15 cellular contexts compared by ENCODE assay signal in genomic region chr19:21143428-21143827, GRCh38. TPM values are rescaled to one million over a fixed set of nuclear protein-coding genes. Genes with fewer than 3 reads are reported as not detected.
DNase-seq lines count a peak whose midpoint lies in the region; ATAC-seq, FAIRE-seq and TF ChIP-seq lines count a peak whose summit lies in the region.
"Had no signal": no experiment of that assay in that cellular context is flagged by ENCODE, and none has a peak within 500 bp of the region (broad histone marks: within the 10 kb centered on the region; RNA-seq: fewer than 3 reads in every experiment).

No MANE protein-coding gene starts in this region.

- no peak for TF ChIP-seq POLR2A in K562 (conservative IDR thresholded peaks at IDR 0.05)

- no peaks in the 10 kb centered on the region for H3K9me3 ChIP-seq in CD4-positive, alpha-beta T cell (ENCODE audit: control insufficient read depth, low read length)
- H3K9me3 ChIP-seq in HUES6 (ENCODE audit: control insufficient read depth, insufficient read depth, low read depth, low read length) = peaks cover 26% of the 10 kb centered on the region
- H3K9me3 ChIP-seq in K562 (replicated peaks; ENCODE audit: control insufficient read depth, insufficient read depth, low read depth, low read length) = no peaks in the 10 kb centered on the region
- H3K9me3 ChIP-seq: body of pancreas, prostate gland had no signal

- intact Hi-C loops in CD4-positive, alpha-beta T cell (cut with DNase I, micrococcal nuclease) = loop anchor here (5.0 to 10.0 kb wide), 5 partner anchors 121 to 711 kb away; partner anchors contain the start of genes ZNF430 (in 1 of the 2), ZNF66 (in 1 of the 2) and ZNF85 (in 1 of the 2)
- intact Hi-C loops in K562 (cut with micrococcal nuclease) = loop anchor here (5.0 kb wide), 2 partner anchors 61 to 121 kb away; partner anchors contain the start of genes ZNF430 and ZNF714

- H3K4me1 ChIP-seq in HUES6 (ENCODE audit: control insufficient read depth, insufficient read depth, low read length) = peaks cover 3% of the 10 kb centered on the region; the same call in 1 of the 2 replicates
- peaks cover 0 to 16% of the 10 kb centered on the region in 2 experiments; a peak in 3 of 5 replicates for H3K4me1 ChIP-seq in K562 (replicated peaks in 1 of 2; ENCODE audit: control insufficient read depth in 2 of 2, insufficient read depth in 2 of 2, low read length in 2 of 2)
- H3K4me1 ChIP-seq: prostate gland had no signal

- H3K27ac Mint-ChIP-seq in CD4-positive, alpha-beta T cell = peak overlapping the region; percentile 56
- peak overlapping the region in 7 of 10 donors; percentile 31 to 95 (median 53) for H3K27ac Mint-ChIP-seq in naive thymus-derived CD8-positive, alpha-beta T cell

- whole genome bisulfite sequencing in K562 (ENCODE audit: insufficient coverage, low coverage, missing lambda C conversion rate) = 53% methylated on average over 5 of the region's 5 CpGs

- TF ChIP-seq RAD21 in K562 (CRISPR knock-in tag; conservative IDR thresholded peaks at IDR 0.05 in 1 of 2, IDR thresholded peaks at IDR 0.05 in 1 of 2) = no peak

- no peak for ATAC-seq in CD4-positive, alpha-beta T cell (ENCODE audit: poor library complexity)
- ATAC-seq in K562 = no peak
- no peak for ATAC-seq in naive thymus-derived CD8-positive, alpha-beta T cell
- ATAC-seq in HG02938 (IDR thresholded peaks at IDR 0.05; ENCODE audit: unreplicated experiment) = no peak
- ATAC-seq: body of pancreas had no signal

- H3K4me3 Mint-ChIP-seq in CD4-positive, alpha-beta T cell = peak overlapping the region; percentile 77
- H3K4me3 Mint-ChIP-seq in naive thymus-derived CD8-positive, alpha-beta T cell = peak overlapping the region; percentile 2 to 98 (median 58)

- no peaks in the 10 kb centered on the region for H3K27me3 Mint-ChIP-seq in CD4-positive, alpha-beta T cell
- no peaks in the 10 kb centered on the region for H3K27me3 Mint-ChIP-seq in naive thymus-derived CD8-positive, alpha-beta T cell

- no peaks in the 10 kb centered on the region for H3K27me3 ChIP-seq in CD4-positive, alpha-beta T cell (ENCODE audit: control insufficient read depth, insufficient read depth, low read length)
- H3K27me3 ChIP-seq in HUES6 (ENCODE audit: control insufficient read depth, insufficient read depth, low read length) (no peaks in the 10 kb centered on the region), K562 (ENCODE audit: control insufficient read depth in 2 of 2, insufficient read depth in 2 of 2, low read length in 2 of 2) (no peaks in the 10 kb centered on the region)
- H3K27me3 ChIP-seq: body of pancreas had no signal

- CTCF ChIA-PET in CD4-positive, alpha-beta T cell (lab: Charles Lee) = no interaction called here
- CTCF ChIA-PET in K562 (lab: Yijun Ruan, JAX; ENCODE audit: low intra/inter-chr PET ratio) = no interaction called here

- H3K4me1 Mint-ChIP-seq in CD4-positive, alpha-beta T cell (ENCODE audit: low read depth) = peaks cover 55% of the 10 kb centered on the region
- H3K4me1 Mint-ChIP-seq in naive thymus-derived CD8-positive, alpha-beta T cell = peaks cover 18 to 58% (median 52%) of the 10 kb centered on the region in 4 donors

- POLR2A ChIA-PET in CD4-positive, alpha-beta T cell (lab: Charles Lee) = interaction anchor here (1.9 to 2.2 kb wide), 3 partner anchors 61 to 578 kb away, joined by 9 to 11 read pairs (median 11); partner anchors contain the start of genes ZNF66, ZNF714 and ZNF737
- POLR2A ChIA-PET in K562 (lab: Yijun Ruan, JAX) = interaction anchor here (0.8 to 2.6 kb wide), 3 partner anchors 9 to 61 kb away, joined by 5 to 11 read pairs (median 6); partner anchors contain the start of gene ZNF714
- POLR2A ChIA-PET in naive thymus-derived CD8-positive, alpha-beta T cell (lab: Charles Lee) = interaction anchor here (0.6 to 2.0 kb wide), 3 partner anchors 144 to 362 kb away, joined by 3 to 5 read pairs (median 5); partner anchors contain the start of gene ZNF429

- H3K36me3 ChIP-seq in HUES6 (ENCODE audit: control insufficient read depth, insufficient read depth, low read length) = peaks cover 52% of the 10 kb centered on the region
- H3K36me3 ChIP-seq in K562 (ENCODE audit: control insufficient read depth, insufficient read depth, low read length) = peaks cover 49% of the 10 kb centered on the region
- H3K36me3 ChIP-seq: prostate gland had no signal

- H3K4me3 ChIP-seq in HUES6 (ENCODE audit: low read depth, low read length) = 0 out of 2 replicates have a peak overlapping the region, but pooled peaks have one; percentile 99
- H3K4me3 ChIP-seq in K562 = peak overlapping the region; percentile 88; the same call in 1 of the 2 replicates
- H3K4me3 ChIP-seq: body of pancreas had no signal

- H3K9me3 Mint-ChIP-seq in CD4-positive, alpha-beta T cell = no peaks in the 10 kb centered on the region
- H3K9me3 Mint-ChIP-seq in naive thymus-derived CD8-positive, alpha-beta T cell = peaks cover 0 to 21% (median 0%) of the 10 kb centered on the region in 9 donors

- no peak for TF ChIP-seq CTCF in CD4-positive, alpha-beta T cell (IDR thresholded peaks at IDR 0.05)
- no peak for TF ChIP-seq CTCF in K562 (IDR thresholded peaks at IDR 0.05 in 2 of 3, conservative IDR thresholded peaks at IDR 0.05 in 1 of 3; ENCODE audit: insufficient read depth in 2 of 3, low read depth in 1 of 3, low read length in 3 of 3)

- no peaks in the 10 kb centered on the region for H4K20me1 ChIP-seq in K562 (replicated peaks; ENCODE audit: control insufficient read depth, insufficient read depth, low read length)

- H3K9ac ChIP-seq in HUES6 (ENCODE audit: low read length) (no peak overlapping the region), K562 (ENCODE audit: insufficient read depth in 1 of 2, low read depth in 2 of 2, low read length in 2 of 2) (peak overlapping the region in 1 of 2 experiments; percentile 88; a peak in 2 of 4 replicates)

- peak overlapping the region; percentile 96; the same call in 1 of the 2 replicates for H3K4me2 ChIP-seq in K562 (ENCODE audit: insufficient read depth, low read length)

- no peak overlapping the region for H3K27ac ChIP-seq in CD4-positive, alpha-beta T cell (ENCODE audit: low read depth, low read length)
- H3K27ac ChIP-seq in HUES6 (ENCODE audit: low read depth, low read length) = no peak overlapping the region
- peak overlapping the region; percentile 88; the same call in 1 of the 3 replicates for H3K27ac ChIP-seq in K562 (ENCODE audit: extremely low read depth, low read depth, low read length)
- H3K27ac ChIP-seq: body of pancreas, prostate gland had no signal

- peaks cover 64% of the 10 kb centered on the region for H3K36me3 Mint-ChIP-seq in CD4-positive, alpha-beta T cell (ENCODE audit: low read depth)
- H3K36me3 Mint-ChIP-seq in naive thymus-derived CD8-positive, alpha-beta T cell = peaks cover 12 to 51% (median 47%) of the 10 kb centered on the region in 3 donors

- peaks cover 48% of the 10 kb centered on the region for H3K79me2 ChIP-seq in K562 (ENCODE audit: control insufficient read depth, insufficient read depth, low read length)

- FAIRE-seq in K562 (lab: Jason Lieb, UNC) = no peak

- TF ChIP-seq EP300 in K562 (IDR thresholded peaks at IDR 0.05; ENCODE audit: low read length) = no peak

- in situ Hi-C loops in K562 (cut with MboI) = no loop called here

- DNase-seq in CD4-positive, alpha-beta T cell = no peak
- DNase-seq in K562 (ENCODE audit: extremely low read depth in 1 of 4, low spot score in 3 of 4) (no peak), epidermal melanocyte (ENCODE audit: insufficient read length, low spot score) (no peak), NCI-H1694 (lab: John Stamatoyannopoulos, UW) (no peak), retina (no peak)
- DNase-seq in naive thymus-derived CD8-positive, alpha-beta T cell = no peak
- DNase-seq: activated CD4-positive, alpha-beta T cell treated with anti-CD3 and anti-CD28 coated beads, Interleukin-2, amount 50 U/mL, for 4 hours; body of pancreas; HCEC 1CT; islet precursor cell; NCI-H345; SHP77 treated with DMSO at 0.1 percent for 48 hours had no signal

- no TSS peak for BruUV-seq in K562 (replicated peaks; lab: Mats Ljungman, UMichigan)

- H2AFZ ChIP-seq in K562 (ENCODE audit: low read depth, low read length) = no peak overlapping the region

- H3K9me1 ChIP-seq in K562 (ENCODE audit: control insufficient read depth, insufficient read depth, low read length) = no peaks in the 10 kb centered on the region

TF ChIP-seq in K562, 482 proteins besides CTCF, POLR2A, EP300 and RAD21:
- no peak for TF ChIP-seq ZBTB1 (CRISPR knock-in tag; IDR thresholded peaks at IDR 0.05; ENCODE audit: borderline replicate concordance, low read depth)
- TF ChIP-seq ESRRB (CRISPR knock-in tag; IDR thresholded peaks at IDR 0.05; ENCODE audit: borderline replicate concordance) = no peak
- TF ChIP-seq MYNN (IDR thresholded peaks at IDR 0.05) = peak; percentile 97
- no peak for TF ChIP-seq MYNN (CRISPR knock-in tag; IDR thresholded peaks at IDR 0.05)

RNA-seq across cellular contexts. Expression of gene ZNF431, which starts 1.6 kb away (rescaled TPM):
- 10 to 100 TPM; 24.6 to 25.9 TPM for total RNA-seq in CD4-positive, alpha-beta T cell
- total RNA-seq in K562 (2011; cell fraction: chromatin; rRNA removed; ENCODE audit: low replicate concordance) = 60.9 and 66.3 TPM in 2 replicates
- total RNA-seq in K562 (2011; cell fraction: nucleolus; rRNA removed) = 75.5 and 107 TPM in 2 replicates
- 67.8 and 79.6 TPM in 2 replicates for total RNA-seq in K562 (2011; cell fraction: nucleoplasm; rRNA removed)
- 7.6 and 12.0 TPM in 2 replicates for total RNA-seq in K562 (2014; rRNA removed)
- total RNA-seq in K562 (2014; rRNA removed; fragmentation: Illumina TruSeq; extraction: Trizol) = 22.0 and 22.8 TPM in 2 replicates
- 17.6 and 19.2 TPM in 2 replicates for total RNA-seq in K562 (2015; rRNA removed; fragmentation: Illumina TruSeq; extraction: Trizol)
- 13.5 and 16.2 TPM in 2 replicates for total RNA-seq in K562 (2021)
- polyA plus RNA-seq in K562 (2011; rRNA removed) = 24.8 and 33.4 TPM in 2 replicates
- polyA plus RNA-seq in K562 (2011; cell fraction: cytosol; rRNA removed) = 4.2 and 9.4 TPM in 2 replicates
- polyA plus RNA-seq in K562 (2011; cell fraction: nucleus; rRNA removed) = 27.2 and 28.4 TPM in 2 replicates
- polyA plus RNA-seq in K562 (2012) = 8.6 and 18.4 TPM in 2 replicates
- 16.5 and 20.4 TPM in 2 replicates for polyA plus RNA-seq in K562 (2014; fragmentation: Illumina TruSeq; extraction: Trizol)
- polyA plus RNA-seq in K562 (2014; fragmentation: Nextera tagmentation; extraction: Ambion mirVana) = 1 to 10 TPM; 3.3 to 5.0 TPM
- polyA plus RNA-seq in K562 (2014; rRNA removed) = 11.9 and 12.9 TPM in 2 replicates
- polyA minus RNA-seq in K562 (2011; rRNA and poly(A)+ RNA removed) = 31.1 and 48.6 TPM in 2 replicates
- polyA minus RNA-seq in K562 (2011; cell fraction: cytosol; rRNA and poly(A)+ RNA removed) = 25.1 and 38.4 TPM in 2 replicates
- 83.9 and 215 TPM in 2 replicates for polyA minus RNA-seq in K562 (2011; cell fraction: nucleus; rRNA and poly(A)+ RNA removed)
- 10 to 100 TPM; 39.7 to 41.5 TPM for total RNA-seq in naive thymus-derived CD8-positive, alpha-beta T cell
- 10 to 100 TPM in 2 of 3 donors, 1 to 10 TPM in 1; 9.8 to 15.4 (median 13.9) TPM for polyA plus RNA-seq in naive thymus-derived CD8-positive, alpha-beta T cell
